17 cellular contexts compared by ENCODE assay signal in the genomic region with DNA sequence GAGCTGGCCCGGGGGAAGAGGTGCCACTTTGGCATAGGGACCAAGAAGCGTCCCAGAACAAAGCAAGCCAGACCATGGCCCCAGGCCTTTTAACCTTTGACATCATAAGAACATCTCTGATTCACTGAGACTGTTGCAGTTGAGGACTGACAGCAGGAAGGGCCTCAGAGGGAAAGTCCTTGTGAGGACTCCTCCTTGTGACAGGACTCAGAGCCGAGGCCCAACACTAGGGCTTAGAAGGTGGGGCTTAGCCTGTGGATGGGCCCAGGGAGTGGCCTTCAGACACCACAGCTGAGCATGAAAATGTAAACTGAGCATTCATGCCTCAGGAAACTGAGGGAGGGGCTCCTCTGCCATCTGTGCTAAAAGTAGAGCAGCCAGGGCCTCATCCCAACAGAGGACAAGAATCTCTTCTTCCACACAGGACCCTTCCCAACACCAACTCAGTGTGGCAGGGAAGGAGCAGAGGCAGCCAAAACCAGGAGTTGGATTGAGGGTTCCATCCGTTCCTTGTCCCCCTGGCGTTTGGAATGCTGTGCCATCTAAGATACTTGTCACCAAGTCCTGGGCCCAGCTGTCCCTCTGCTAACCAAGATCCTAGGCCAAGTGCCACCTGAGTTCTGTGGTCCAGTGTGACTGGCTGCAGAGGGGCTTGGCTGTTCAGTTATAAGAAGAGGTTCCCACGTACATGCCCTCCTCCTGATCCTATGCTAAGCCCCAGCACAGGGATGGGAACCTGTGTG.
"Had no signal": no experiment of that assay in that cellular context is flagged by ENCODE, and none has a peak within 500 bp of the region (broad histone marks: within the 10 kb centered on the region; RNA-seq: fewer than 3 reads in every experiment).

No MANE protein-coding gene starts in this region.

- H3K4me3 ChIP-seq: ascending aorta, colonic mucosa, left lung, prostate gland, right atrium auricular region, skin epidermis, suprapubic skin, transverse colon, uterus had no signal

- ATAC-seq: activated T-cell treated with anti-CD3 and anti-CD28 coated beads, Interleukin-2, amount 50 U/mL, for 4 hours; left lung had no signal

- H3K9me3 ChIP-seq: ascending aorta, colonic mucosa, prostate gland, suprapubic skin, uterus had no signal

- H3K27me3 ChIP-seq: ascending aorta, colonic mucosa, left lung, right atrium auricular region, suprapubic skin, transverse colon, uterus had no signal

- H3K27ac ChIP-seq: ascending aorta, colonic mucosa, left lung, prostate gland, right atrium auricular region, skin epidermis, suprapubic skin, transverse colon, uterus had no signal

- H3K36me3 ChIP-seq: ascending aorta, colonic mucosa, left lung, prostate gland, right atrium auricular region, suprapubic skin, transverse colon, uterus had no signal

- DNase-seq: activated B cell treated with CpG ODN at 0.5 μM for 24 hours; activated CD4-positive, alpha-beta T cell treated with anti-CD3 and anti-CD28 coated beads for 48 hours; activated CD8-positive, alpha-beta memory T cell treated with anti-CD3 and anti-CD28 coated beads, Interleukin-2, amount 50 U/mL, for 4 hours; activated naive CD4-positive, alpha-beta T cell treated with anti-CD3 and anti-CD28 coated beads, Interleukin-2, amount 10 ng/mL, durations not matched to agents 7 days and 5 days; activated T-cell treated with anti-CD3 and anti-CD28 coated beads, Interleukin-2, amount 50 U/mL, for 4 hours; colonic mucosa; erythroblast; left lung; transverse colon; uterus had no signal

- FAIRE-seq: endometrium, frontal cortex had no signal

- H3K4me1 ChIP-seq: ascending aorta, colonic mucosa, prostate gland, right atrium auricular region, suprapubic skin, uterus had no signal
